In the genomic region with DNA sequence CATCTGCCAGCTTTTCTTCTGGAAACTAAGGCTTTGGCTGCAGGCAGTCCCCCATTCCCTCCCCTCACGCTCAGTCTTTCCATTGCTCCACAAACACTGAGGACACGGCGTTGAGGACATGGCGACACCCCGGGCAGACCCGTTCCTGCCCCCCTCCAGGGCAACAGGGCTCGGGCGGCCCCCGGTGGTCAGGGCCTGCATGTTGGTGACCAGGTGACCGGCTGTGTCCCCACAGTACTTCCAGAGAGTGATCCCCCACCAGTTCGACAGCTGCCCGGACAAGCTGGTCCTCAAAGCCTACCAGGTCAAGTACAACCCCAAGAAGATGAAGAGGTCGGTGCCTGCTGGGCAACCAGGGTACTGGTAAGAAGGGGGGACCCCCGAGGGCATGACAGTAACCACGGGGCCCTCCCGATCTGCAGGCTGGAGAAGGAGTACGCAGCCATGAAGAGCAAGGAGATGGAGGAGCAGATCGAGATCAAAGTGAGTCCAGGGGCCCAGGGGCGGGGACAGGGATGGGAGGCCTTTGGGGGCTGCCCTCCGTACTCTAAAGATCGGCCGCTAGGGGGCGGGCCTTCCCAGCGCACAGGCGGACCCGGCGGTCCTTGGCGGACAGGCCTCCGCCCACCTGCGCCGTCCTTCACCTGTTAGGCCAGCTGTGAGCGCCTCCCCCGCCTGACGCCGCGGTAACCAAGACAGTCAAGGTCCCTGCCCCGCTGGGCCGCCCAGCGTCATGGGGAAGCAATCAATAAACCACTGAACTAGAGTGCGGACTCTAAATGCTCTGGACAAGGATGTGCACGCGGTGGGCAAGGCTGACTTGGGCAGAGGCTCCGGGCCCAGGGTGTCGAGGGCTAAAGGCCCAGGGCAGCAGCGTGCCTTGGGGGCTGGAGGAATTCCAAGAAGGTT, we compare ENCODE assay signal across 8 cellular contexts. TPM values are rescaled to one million over a fixed set of nuclear protein-coding genes. Genes with fewer than 3 reads are reported as not detected.
DNase-seq lines count a peak whose midpoint lies in the region; ATAC-seq and TF ChIP-seq lines count a peak whose summit lies in the region.

No MANE protein-coding gene starts in this region.

- no peak overlapping the region for H3K27ac ChIP-seq in CD8-positive, alpha-beta T cell (ENCODE audit: low read depth, low read length)

- no peaks in the 10 kb centered on the region for H3K9me3 Mint-ChIP-seq in CD8-positive, alpha-beta T cell
- no peaks in the 10 kb centered on the region for H3K9me3 Mint-ChIP-seq in naive B cell
- H3K9me3 Mint-ChIP-seq in stimulated activated naive CD8-positive, alpha-beta T cell treated with anti-CD3 and anti-CD28 coated beads, Interleukin-15, amount 100 ng/mL, for 72 hours: no peaks in the 10 kb centered on the region

- no peak overlapping the region for H3K4me3 ChIP-seq in CD8-positive, alpha-beta T cell (ENCODE audit: low read depth, low read length)
- H3K4me3 ChIP-seq in epithelial cell of esophagus (ENCODE audit: low read length): no peak overlapping the region

- H3K4me3 Mint-ChIP-seq in CD8-positive, alpha-beta T cell: no peak overlapping the region
- no peak overlapping the region for H3K4me3 Mint-ChIP-seq in naive B cell
- no peak overlapping the region for H3K4me3 Mint-ChIP-seq in stimulated activated naive CD8-positive, alpha-beta T cell treated with anti-CD3 and anti-CD28 coated beads, Interleukin-15, amount 100 ng/mL, for 72 hours

- peak; percentile 37 to 80 (median 63) for DNase-seq in CD8-positive, alpha-beta T cell
- DNase-seq in HPDE6-E6E7 (ENCODE audit: extremely low spot score) (peak; percentile 77), NOMO-1 treated with dmso at 0.1 percent for 144 hours (lab: John Stamatoyannopoulos, UW; ENCODE audit: unreplicated experiment) (peak; percentile 52), activated T-cell treated with anti-CD3 and anti-CD28 coated beads for 1 hour (ENCODE audit: low read depth) (peak; percentile 59), epithelial cell of esophagus (ENCODE audit: low read depth) (peak; percentile 81), naive B cell (peak; percentile 64)
- peak; percentile 73 to 74 for DNase-seq in stimulated activated naive CD8-positive, alpha-beta T cell treated with anti-CD3 and anti-CD28 coated beads, Interleukin-15, amount 100 ng/mL, for 72 hours

- peaks cover 2% of the 10 kb centered on the region for H3K4me1 Mint-ChIP-seq in CD8-positive, alpha-beta T cell (ENCODE audit: low read depth)
- peaks cover 6 to 12% (median 7%) of the 10 kb centered on the region in 3 donors for H3K4me1 Mint-ChIP-seq in naive B cell
- peaks cover 16% of the 10 kb centered on the region for H3K4me1 Mint-ChIP-seq in stimulated activated naive CD8-positive, alpha-beta T cell treated with anti-CD3 and anti-CD28 coated beads, Interleukin-15, amount 100 ng/mL, for 72 hours

- no peaks in the 10 kb centered on the region for H3K9me3 ChIP-seq in CD8-positive, alpha-beta T cell (ENCODE audit: low read length)

- H3K27ac Mint-ChIP-seq in CD8-positive, alpha-beta T cell: no peak overlapping the region
- H3K27ac Mint-ChIP-seq in naive B cell: peak overlapping the region in 3 of 6 donors; percentile 39 to 85 (median 61)
- no peak overlapping the region for H3K27ac Mint-ChIP-seq in stimulated activated naive CD8-positive, alpha-beta T cell treated with anti-CD3 and anti-CD28 coated beads, Interleukin-15, amount 100 ng/mL, for 72 hours

- H3K27me3 ChIP-seq in CD8-positive, alpha-beta T cell (ENCODE audit: insufficient read depth, low read length): no peaks in the 10 kb centered on the region

- peak; percentile 85 for TF ChIP-seq CTCF in CD8-positive, alpha-beta T cell (IDR thresholded peaks at IDR 0.05)
- TF ChIP-seq CTCF in epithelial cell of esophagus (IDR thresholded peaks at IDR 0.05; ENCODE audit: insufficient read depth, low read depth, low read length, missing control alignments): peak; percentile 69

- peaks cover 2% of the 10 kb centered on the region for H3K27me3 Mint-ChIP-seq in CD8-positive, alpha-beta T cell (ENCODE audit: low read depth)
- H3K27me3 Mint-ChIP-seq in naive B cell: peaks cover 0 to 21% (median 11%) of the 10 kb centered on the region in 3 donors
- peaks cover 26% of the 10 kb centered on the region for H3K27me3 Mint-ChIP-seq in stimulated activated naive CD8-positive, alpha-beta T cell treated with anti-CD3 and anti-CD28 coated beads, Interleukin-15, amount 100 ng/mL, for 72 hours

- peaks cover 5% of the 10 kb centered on the region for H3K4me1 ChIP-seq in CD8-positive, alpha-beta T cell (ENCODE audit: insufficient read depth, low read length)

- ATAC-seq in CD8-positive, alpha-beta T cell: peak; percentile 84
- ATAC-seq in naive B cell (ENCODE audit: low read depth in 2 of 2) (peak; percentile 91 to 95), GM21367 (IDR thresholded peaks at IDR 0.05; ENCODE audit: unreplicated experiment) (no peak)
- peak; percentile 86 for ATAC-seq in stimulated activated naive CD8-positive, alpha-beta T cell treated with anti-CD3 and anti-CD28 coated beads, Interleukin-15, amount 100 ng/mL, for 72 hours

- intact Hi-C loops in CD8-positive, alpha-beta T cell (cut with DNase I, micrococcal nuclease): loop anchor here (1.0 to 10.0 kb wide), 4 partner anchors 15 to 400 kb away; partner anchors contain the start of gene ELAVL1 (in 1 of the 2)

- no peaks in the 10 kb centered on the region for H3K36me3 Mint-ChIP-seq in CD8-positive, alpha-beta T cell
- no peaks in the 10 kb centered on the region for H3K36me3 Mint-ChIP-seq in naive B cell

- POLR2A ChIA-PET in CD8-positive, alpha-beta T cell (lab: Charles Lee): interaction anchor here (1.1 kb wide), 1 partner anchor 68 kb away, joined by 3 read pairs; no protein-coding TSS in a partner anchor

- CTCF ChIA-PET in CD8-positive, alpha-beta T cell (lab: Charles Lee): interaction anchor here (0.7 to 2.8 kb wide), 18 partner anchors 8 to 208 kb away, joined by 3 to 14 read pairs (median 3); partner anchors contain the start of genes CTXN1 and MAP2K7

- H3K36me3 ChIP-seq in CD8-positive, alpha-beta T cell (ENCODE audit: insufficient read depth, low read length): no peaks in the 10 kb centered on the region

RNA-seq across cellular contexts. Expression of gene PRR36, which starts 21.1 kb away (rescaled TPM):
- under 1 TPM; 0.19 to 0.47 TPM for total RNA-seq in CD8-positive, alpha-beta T cell
- polyA plus RNA-seq in naive B cell (ENCODE audit: low read depth in 6 of 6): under 1 TPM in 1 of 6 donors, not detected in 5; 0.05 TPM

RNA-seq across cellular contexts. Expression of gene EVI5L, which starts 23.1 kb away (rescaled TPM):
- total RNA-seq in CD8-positive, alpha-beta T cell: 1 to 10 TPM; 4.1 to 4.2 TPM
- polyA plus RNA-seq in naive B cell (ENCODE audit: low read depth in 6 of 6): 1 to 10 TPM in 5 of 6 donors, under 1 TPM in 1; 0.63 to 4.0 (median 1.6) TPM

RNA-seq across cellular contexts. Expression of gene LRRC8E, which starts 35.2 kb away (rescaled TPM):
- total RNA-seq in CD8-positive, alpha-beta T cell: not detected
- not detected for polyA plus RNA-seq in naive B cell (ENCODE audit: low read depth in 6 of 6)

RNA-seq across cellular contexts. Expression of gene MAP2K7, which starts 50.6 kb away (rescaled TPM):
- total RNA-seq in CD8-positive, alpha-beta T cell: 100 to 1,000 TPM; 127 to 135 TPM
- polyA plus RNA-seq in naive B cell (ENCODE audit: low read depth in 6 of 6): 1 to 10 TPM in 5 of 6 donors, under 1 TPM in 1; 0.50 to 5.1 (median 2.9) TPM
